ENCODE assay signal across 19 cellular contexts in genomic region chr2:96112501-96113366, GRCh38. TPM values are rescaled to one million over a fixed set of nuclear protein-coding genes. Genes with fewer than 3 reads are reported as not detected.
DNase-seq lines count a peak whose midpoint lies in the region; ATAC-seq and TF ChIP-seq lines count a peak whose summit lies in the region.
"Had no signal": no experiment of that assay in that cellular context is flagged by ENCODE, and none has a peak within 500 bp of the region (broad histone marks: within the 10 kb centered on the region; RNA-seq: fewer than 3 reads in every experiment).

No MANE protein-coding gene starts in this region.

- H3K27me3 Mint-ChIP-seq in chondrocyte (ENCODE audit: low read depth) (peaks cover 8% of the 10 kb centered on the region), neural crest cell (ENCODE audit: low read depth) (peaks cover 16% of the 10 kb centered on the region)
- H3K27me3 Mint-ChIP-seq: CD4-positive, alpha-beta T cell had no signal

- no peak for DNase-seq in cardiac muscle cell (ENCODE audit: low read depth in 1 of 2, low spot score in 1 of 2)
- no peak for DNase-seq in right cardiac atrium
- peak; percentile 68 for DNase-seq in chondrocyte (ENCODE audit: low spot score)
- DNase-seq in neural crest cell (ENCODE audit: low read depth, low spot score) = no peak
- peak; percentile 25 for DNase-seq in upper lobe of right lung
- no peak for DNase-seq in HCEC 1CT
- DNase-seq: AML-193; CD4-positive, alpha-beta T cell; DND-41; GOT3; NCI-H1930; NCI-H2171 treated with DMSO at 0.1 percent for 48 hours; NCI-H524; SHP77 treated with DMSO at 0.1 percent for 48 hours had no signal

- H3K9me3 Mint-ChIP-seq in chondrocyte (ENCODE audit: low read depth) (no peaks in the 10 kb centered on the region), neural crest cell (no peaks in the 10 kb centered on the region)
- H3K9me3 Mint-ChIP-seq: CD4-positive, alpha-beta T cell had no signal

- H3K4me3 ChIP-seq in cardiac muscle cell (no peak overlapping the region), right cardiac atrium (ENCODE audit: low read length) (no peak overlapping the region), upper lobe of right lung (no peak overlapping the region)
- H3K4me3 ChIP-seq: Peyer's patch had no signal

- peak overlapping the region; percentile 97 for H3K27ac ChIP-seq in cardiac muscle cell
- H3K27ac ChIP-seq in right cardiac atrium (ENCODE audit: low read length) = no peak overlapping the region
- H3K27ac ChIP-seq in upper lobe of right lung = no peak overlapping the region
- H3K27ac ChIP-seq: Peyer's patch had no signal

- intact Hi-C loops in right cardiac atrium (cut with DNase I) (loop anchor here (10.0 kb wide), 2 partner anchors 88 to 118 kb away; partner anchors contain the start of gene ANKRD36C (in 1 of the 4)), upper lobe of right lung (cut with DNase I) (loop anchor here (10.0 kb wide), 1 partner anchor 88 kb away; no protein-coding TSS in a partner anchor)

- peaks cover 2% of the 10 kb centered on the region for H3K36me3 Mint-ChIP-seq in chondrocyte (ENCODE audit: low read depth)
- no peaks in the 10 kb centered on the region for H3K36me3 Mint-ChIP-seq in neural crest cell (ENCODE audit: low read depth)

- H3K4me3 Mint-ChIP-seq in chondrocyte (ENCODE audit: unreplicated experiment) = no peak overlapping the region
- peak overlapping the region; percentile 44 for H3K4me3 Mint-ChIP-seq in neural crest cell
- H3K4me3 Mint-ChIP-seq: CD4-positive, alpha-beta T cell had no signal

- no peaks in the 10 kb centered on the region for H3K36me3 ChIP-seq in cardiac muscle cell
- H3K36me3 ChIP-seq in upper lobe of right lung = no peaks in the 10 kb centered on the region
- H3K36me3 ChIP-seq: Peyer's patch had no signal

- 91% methylated on average over 9 of the region's 9 CpGs for WGBS in right cardiac atrium

- H3K27me3 ChIP-seq in cardiac muscle cell (peaks cover 4% of the 10 kb centered on the region), right cardiac atrium (ENCODE audit: control insufficient read depth, insufficient read depth) (no peaks in the 10 kb centered on the region), upper lobe of right lung (peaks cover 24% of the 10 kb centered on the region)
- H3K27me3 ChIP-seq: Peyer's patch had no signal

- H3K27ac Mint-ChIP-seq in chondrocyte (ENCODE audit: unreplicated experiment) = no peak overlapping the region
- no peak overlapping the region for H3K27ac Mint-ChIP-seq in neural crest cell (ENCODE audit: unreplicated experiment)
- H3K27ac Mint-ChIP-seq: CD4-positive, alpha-beta T cell had no signal

- H3K4me1 ChIP-seq in cardiac muscle cell (ENCODE audit: low read depth) (peaks cover 48% of the 10 kb centered on the region), right cardiac atrium (ENCODE audit: control insufficient read depth, insufficient read depth, low read length) (peaks cover 5% of the 10 kb centered on the region), upper lobe of right lung (no peaks in the 10 kb centered on the region)

- peaks cover 12% of the 10 kb centered on the region for H3K4me1 Mint-ChIP-seq in chondrocyte (ENCODE audit: low read depth)
- H3K4me1 Mint-ChIP-seq in neural crest cell = peaks cover 24% of the 10 kb centered on the region

- ATAC-seq in right cardiac atrium (no peak), upper lobe of right lung (no peak), HG02610 (IDR thresholded peaks at IDR 0.05; ENCODE audit: unreplicated experiment) (no peak), HG02884 (IDR thresholded peaks at IDR 0.05; ENCODE audit: unreplicated experiment) (no peak)

- H3K9me3 ChIP-seq in cardiac muscle cell (ENCODE audit: low read depth) (no peaks in the 10 kb centered on the region), right cardiac atrium (ENCODE audit: control insufficient read depth, low read length) (no peaks in the 10 kb centered on the region), upper lobe of right lung (no peaks in the 10 kb centered on the region)
- H3K9me3 ChIP-seq: Peyer's patch had no signal

- TF ChIP-seq CTCF in cardiac muscle cell (IDR thresholded peaks at IDR 0.05; ENCODE audit: low read depth, low read length) (no peak), chondrocyte (IDR thresholded peaks at IDR 0.05) (no peak), neural crest cell (conservative IDR thresholded peaks at IDR 0.05) (no peak), upper lobe of right lung (IDR thresholded peaks at IDR 0.05) (no peak)

RNA-seq across cellular contexts. Expression of gene ADRA2B, which starts 3.6 kb away (rescaled TPM):
- total RNA-seq in cardiac muscle cell = 27.4 and 61.8 TPM in 2 replicates
- polyA plus RNA-seq in cardiac muscle cell = 28.5 and 50.8 TPM in 2 replicates
- under 1 TPM; 0.11 to 0.91 (median 0.66) TPM for total RNA-seq in right cardiac atrium
- 2.2 TPM for polyA plus RNA-seq in right cardiac atrium
- total RNA-seq in chondrocyte = 0.07 TPM in 1 of 3 replicates, not detected in the others
- total RNA-seq in neural crest cell = 0.79 and 0.82 TPM in 2 replicates
- total RNA-seq in upper lobe of right lung = 0.14 TPM
- total RNA-seq: A673, LHCN-M2 had no signal

RNA-seq across cellular contexts. Expression of gene ASTL, which starts 25.6 kb away (rescaled TPM):
- total RNA-seq in cardiac muscle cell (not detected in 2 replicates), right cardiac atrium (not detected), chondrocyte (not detected in 3 replicates), neural crest cell (not detected in 2 replicates), upper lobe of right lung (not detected)
- polyA plus RNA-seq in cardiac muscle cell (not detected in 2 replicates), right cardiac atrium (not detected)
- total RNA-seq: A673, LHCN-M2, Peyer's patch had no signal

RNA-seq across cellular contexts. Expression of gene DUSP2, which starts 32.5 kb away (rescaled TPM):
- total RNA-seq in cardiac muscle cell (0.89 and 3.0 TPM in 2 replicates), right cardiac atrium (1 to 10 TPM; 1.2 to 2.6 (median 1.4) TPM), chondrocyte (0.31 to 1.3 TPM (median 1.1 TPM) in 3 replicates), neural crest cell (1.0 and 1.1 TPM in 2 replicates), upper lobe of right lung (4.4 TPM)
- polyA plus RNA-seq in cardiac muscle cell (1.0 and 2.2 TPM in 2 replicates), right cardiac atrium (2.2 TPM)

Comparison
In these comparisons a context has a peak if more than half of its experiments do, and no peak if none do; other contexts are left out.
1. RNA of gene ADRA2B, which starts 3.6 kb away (total RNA-seq): 27.4 to 61.8 TPM in cardiac muscle cell; 0.11 to 0.91 TPM in right cardiac atrium, 0.79 to 0.82 TPM in neural crest cell, 0.14 TPM in upper lobe of right lung (single experiment) and 0.07 TPM in chondrocyte; every median in the first group is over 10 times any median in the second.
2. DNase-seq: peak in chondrocyte (single experiment) and upper lobe of right lung (single experiment); none in cardiac muscle cell (0 of 2), right cardiac atrium (0 of 3), neural crest cell (single experiment) and HCEC 1CT (single experiment).